Comparison of ENCODE assay signal across 38 cellular contexts in genomic region chr1:36493524-36493923, GRCh38. TPM values are rescaled to one million over a fixed set of nuclear protein-coding genes. Genes with fewer than 3 reads are reported as not detected.
"Had no signal": no experiment of that assay in that cellular context is flagged by ENCODE, and none has a peak within 500 bp of the region (broad histone marks: within the 10 kb centered on the region; RNA-seq: fewer than 3 reads in every experiment).

No MANE protein-coding gene starts in this region.

- DNase-seq: activated CD4-positive, alpha-beta memory T cell treated with anti-CD3 and anti-CD28 coated beads for 36 hours; activated CD4-positive, alpha-beta T cell treated with anti-CD3 and anti-CD28 coated beads for 36 hours; activated CD4-positive, alpha-beta T cell treated with anti-CD3 and anti-CD28 coated beads, Interleukin-2, amount 10 ng/mL, durations not matched to agents 24 days and 14 days; activated CD4-positive, CD25-positive, alpha-beta regulatory T cell; activated CD4-positive, CD25-positive, alpha-beta regulatory T cell treated with anti-CD3 and anti-CD28 coated beads, Interleukin-2, amount 50 U/mL, for 72 hours; activated CD8-positive, alpha-beta memory T cell treated with anti-CD3 and anti-CD28 coated beads, Interleukin-2, amount 10 ng/mL, durations not matched to agents 7 days and 5 days; activated CD8-positive, alpha-beta memory T cell treated with anti-CD3 and anti-CD28 coated beads, Interleukin-2, amount 50 U/mL, for 4 hours; activated CD8-positive, alpha-beta T cell treated with anti-CD3 and anti-CD28 coated beads, Interleukin-2, amount 10 ng/mL, durations not matched to agents 7 days and 5 days; activated gamma-delta T cell treated with Interleukin-2 at 50 U/mL for 16 hours; activated naive CD4-positive, alpha-beta T cell treated with anti-CD3 and anti-CD28 coated beads for 36 hours; activated naive CD8-positive, alpha-beta T cell treated with anti-CD3 and anti-CD28 coated beads for 36 hours; activated naive CD8-positive, alpha-beta T cell treated with anti-CD3 and anti-CD28 coated beads, Interleukin-2, amount 50 U/mL, for 24 hours; activated T-cell treated with anti-CD3 and anti-CD28 coated beads, Interleukin-2, amount 50 U/mL, for 1 hour; activated T-cell treated with anti-CD3 and anti-CD28 coated beads, Interleukin-2, amount 50 U/mL, for 48 hours; amygdala; aorta; central memory CD4-positive, alpha-beta T cell; cerebellar nuclear complex; colonic mucosa; dorsolateral prefrontal cortex; effector memory CD4-positive, alpha-beta T cell; erythroblast; foreskin keratinocyte; gastrocnemius medialis; glutamatergic neuron; heart left ventricle; T-helper 1 cell; T-helper 17 cell had no signal

- H3K36me3 ChIP-seq: adrenal gland, breast epithelium, cardiac muscle cell, colonic mucosa, esophagus muscularis mucosa, gastrocnemius medialis, heart left ventricle had no signal

- H3K27me3 Mint-ChIP-seq: activated naive CD4-positive, alpha-beta T cell treated with anti-CD3 and anti-CD28 coated beads, Interleukin-2, amount 50 U/mL, for 24 hours; dendritic cell treated with granulocyte-macrophage colony-stimulating factor and Interleukin-4, amounts not matched to agents 40 ng/mL and 50 ng/mL, for 4 days had no signal

- H3K27ac Mint-ChIP-seq: activated CD4-positive, alpha-beta memory T cell treated with anti-CD3 and anti-CD28 coated beads for 36 hours; activated CD4-positive, alpha-beta T cell treated with anti-CD3 and anti-CD28 coated beads for 36 hours; activated CD4-positive, alpha-beta T cell treated with anti-CD3 and anti-CD28 coated beads, Interleukin-2, amount 10 ng/mL, durations not matched to agents 24 days and 14 days; activated CD8-positive, alpha-beta memory T cell treated with anti-CD3 and anti-CD28 coated beads, Interleukin-2, amount 10 ng/mL, durations not matched to agents 7 days and 5 days; activated CD8-positive, alpha-beta T cell treated with anti-CD3 and anti-CD28 coated beads, Interleukin-2, amount 10 ng/mL, durations not matched to agents 7 days and 5 days; activated naive CD4-positive, alpha-beta T cell treated with anti-CD3 and anti-CD28 coated beads for 36 hours; activated naive CD4-positive, alpha-beta T cell treated with anti-CD3 and anti-CD28 coated beads, Interleukin-2, amount 50 U/mL, for 24 hours; activated naive CD8-positive, alpha-beta T cell treated with anti-CD3 and anti-CD28 coated beads for 36 hours; activated naive CD8-positive, alpha-beta T cell treated with anti-CD3 and anti-CD28 coated beads, Interleukin-2, amount 50 U/mL, for 24 hours; activated T-helper 1 cell treated with anti-CD3 and anti-CD28 coated beads, Interleukin-12 subunit alpha, Interleukin-12 subunit beta, Interleukin-2, Interleukin-4 antibody, amounts not matched to agents 30 ng/mL and 10 ng/mL and 1 ng/mL, durations not matched to agents 14 hours and 24 hours and 36 hours; activated T-helper 2 cell treated with anti-CD3 and anti-CD28 coated beads, Interferon-gamma antibody, Interleukin-2, Interleukin-4, amounts not matched to agents 10 μg/mL and 5 μg/mL and 100 μg/mL, durations not matched to agents 14 hours and 24 hours and 36 hours; brain; dendritic cell treated with granulocyte-macrophage colony-stimulating factor and Interleukin-4, amounts not matched to agents 40 ng/mL and 50 ng/mL, for 4 days; T-helper 17 cell had no signal

- H3K9me3 ChIP-seq: adrenal gland, breast epithelium, colonic mucosa, esophagus muscularis mucosa, gastrocnemius medialis, heart left ventricle had no signal

- H3K4me1 Mint-ChIP-seq: activated CD4-positive, alpha-beta T cell treated with anti-CD3 and anti-CD28 coated beads, Interleukin-2, amount 10 ng/mL, durations not matched to agents 24 days and 14 days; activated CD8-positive, alpha-beta memory T cell treated with anti-CD3 and anti-CD28 coated beads, Interleukin-2, amount 10 ng/mL, durations not matched to agents 7 days and 5 days; activated naive CD8-positive, alpha-beta T cell treated with anti-CD3 and anti-CD28 coated beads for 36 hours; activated naive CD8-positive, alpha-beta T cell treated with anti-CD3 and anti-CD28 coated beads, Interleukin-2, amount 50 U/mL, for 24 hours; T-helper 17 cell had no signal

- H3K4me1 ChIP-seq: adrenal gland, breast epithelium, colonic mucosa, esophagus muscularis mucosa, foreskin keratinocyte, gastrocnemius medialis, heart left ventricle had no signal

- H3K9me3 Mint-ChIP-seq: activated CD4-positive, alpha-beta memory T cell treated with anti-CD3 and anti-CD28 coated beads for 36 hours; activated CD4-positive, alpha-beta T cell treated with anti-CD3 and anti-CD28 coated beads, Interleukin-2, amount 10 ng/mL, durations not matched to agents 24 days and 14 days; activated naive CD4-positive, alpha-beta T cell treated with anti-CD3 and anti-CD28 coated beads for 36 hours; activated naive CD4-positive, alpha-beta T cell treated with anti-CD3 and anti-CD28 coated beads, Interleukin-2, amount 50 U/mL, for 24 hours; activated naive CD8-positive, alpha-beta T cell treated with anti-CD3 and anti-CD28 coated beads for 36 hours; activated naive CD8-positive, alpha-beta T cell treated with anti-CD3 and anti-CD28 coated beads, Interleukin-2, amount 50 U/mL, for 24 hours; activated T-helper 1 cell treated with anti-CD3 and anti-CD28 coated beads, Interleukin-12 subunit alpha, Interleukin-12 subunit beta, Interleukin-2, Interleukin-4 antibody, amounts not matched to agents 30 ng/mL and 10 ng/mL and 1 ng/mL, durations not matched to agents 14 hours and 24 hours and 36 hours; activated T-helper 2 cell treated with anti-CD3 and anti-CD28 coated beads, Interferon-gamma antibody, Interleukin-2, Interleukin-4, amounts not matched to agents 10 μg/mL and 5 μg/mL and 100 μg/mL, durations not matched to agents 14 hours and 24 hours and 36 hours; brain; dendritic cell treated with granulocyte-macrophage colony-stimulating factor and Interleukin-4, amounts not matched to agents 40 ng/mL and 50 ng/mL, for 4 days had no signal

- H3K4me3 Mint-ChIP-seq: activated CD4-positive, alpha-beta memory T cell treated with anti-CD3 and anti-CD28 coated beads for 36 hours; activated CD4-positive, alpha-beta T cell treated with anti-CD3 and anti-CD28 coated beads for 36 hours; activated CD4-positive, alpha-beta T cell treated with anti-CD3 and anti-CD28 coated beads, Interleukin-2, amount 10 ng/mL, durations not matched to agents 24 days and 14 days; activated CD8-positive, alpha-beta memory T cell treated with anti-CD3 and anti-CD28 coated beads, Interleukin-2, amount 10 ng/mL, durations not matched to agents 7 days and 5 days; activated CD8-positive, alpha-beta T cell treated with anti-CD3 and anti-CD28 coated beads, Interleukin-2, amount 10 ng/mL, durations not matched to agents 7 days and 5 days; activated naive CD4-positive, alpha-beta T cell treated with anti-CD3 and anti-CD28 coated beads for 36 hours; activated naive CD4-positive, alpha-beta T cell treated with anti-CD3 and anti-CD28 coated beads, Interleukin-2, amount 50 U/mL, for 24 hours; activated naive CD8-positive, alpha-beta T cell treated with anti-CD3 and anti-CD28 coated beads for 36 hours; activated naive CD8-positive, alpha-beta T cell treated with anti-CD3 and anti-CD28 coated beads, Interleukin-2, amount 50 U/mL, for 24 hours; activated T-helper 1 cell treated with anti-CD3 and anti-CD28 coated beads, Interleukin-12 subunit alpha, Interleukin-12 subunit beta, Interleukin-2, Interleukin-4 antibody, amounts not matched to agents 30 ng/mL and 10 ng/mL and 1 ng/mL, durations not matched to agents 14 hours and 24 hours and 36 hours; dendritic cell treated with granulocyte-macrophage colony-stimulating factor and Interleukin-4, amounts not matched to agents 40 ng/mL and 50 ng/mL, for 4 days; T-helper 17 cell had no signal

- ATAC-seq: activated CD4-positive, alpha-beta T cell treated with anti-CD3 and anti-CD28 coated beads for 36 hours; activated CD8-positive, alpha-beta memory T cell treated with anti-CD3 and anti-CD28 coated beads, Interleukin-2, amount 10 ng/mL, durations not matched to agents 7 days and 5 days; activated CD8-positive, alpha-beta T cell treated with anti-CD3 and anti-CD28 coated beads, Interleukin-2, amount 10 ng/mL, durations not matched to agents 7 days and 5 days; activated naive CD8-positive, alpha-beta T cell treated with anti-CD3 and anti-CD28 coated beads, Interleukin-2, amount 50 U/mL, for 24 hours; foreskin keratinocyte; gastrocnemius medialis; heart left ventricle; T-helper 17 cell had no signal

- H3K4me3 ChIP-seq: adrenal gland, breast epithelium, cardiac muscle cell, colonic mucosa, dorsolateral prefrontal cortex, esophagus muscularis mucosa, gastrocnemius medialis, heart left ventricle had no signal

- H3K27ac ChIP-seq: adrenal gland, breast epithelium, cardiac muscle cell, colonic mucosa, dorsolateral prefrontal cortex, esophagus muscularis mucosa, foreskin keratinocyte, gastrocnemius medialis, heart left ventricle had no signal

- H3K27me3 ChIP-seq: adrenal gland, breast epithelium, cardiac muscle cell, colonic mucosa, dorsolateral prefrontal cortex had no signal

RNA-seq across cellular contexts. Expression of gene CSF3R, which starts 10.8 kb away (rescaled TPM):
- total RNA-seq: activated CD4-positive, alpha-beta memory T cell treated with anti-CD3 and anti-CD28 coated beads for 36 hours; activated CD8-positive, alpha-beta memory T cell treated with anti-CD3 and anti-CD28 coated beads for 36 hours; activated CD8-positive, alpha-beta memory T cell treated with anti-CD3 and anti-CD28 coated beads, Interleukin-2, amount 10 ng/mL, durations not matched to agents 7 days and 5 days; foreskin keratinocyte had no signal
- polyA plus RNA-seq: foreskin keratinocyte had no signal
